In the genomic region with DNA sequence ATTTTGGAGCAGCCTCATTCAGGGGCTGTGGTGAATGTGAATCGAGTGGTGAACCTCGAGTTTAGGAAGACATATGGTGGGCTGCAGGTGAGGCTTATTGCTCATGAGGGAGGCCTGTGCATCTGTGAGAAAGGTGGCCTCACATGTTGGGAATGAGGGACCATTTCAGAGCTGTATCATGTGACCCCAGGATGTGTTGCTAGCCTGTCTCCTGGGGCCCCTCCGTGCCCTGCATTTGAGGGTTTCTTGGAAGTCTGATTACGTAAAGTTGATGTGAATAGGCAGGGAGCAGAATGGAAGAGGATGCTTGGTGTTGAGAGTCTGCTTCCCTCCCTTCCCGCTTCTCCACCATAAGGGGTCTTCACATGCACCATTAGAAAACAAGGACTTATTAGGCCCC, we compare ENCODE assay signal across 29 cellular contexts.
"Had no signal": no experiment of that assay in that cellular context is flagged by ENCODE, and none has a peak within 500 bp of the region (broad histone marks: within the 10 kb centered on the region; RNA-seq: fewer than 3 reads in every experiment).

No MANE protein-coding gene starts in this region.

- H3K27me3 Mint-ChIP-seq: activated CD4-positive, alpha-beta memory T cell treated with anti-CD3 and anti-CD28 coated beads for 36 hours; activated CD4-positive, alpha-beta T cell treated with anti-CD3 and anti-CD28 coated beads, Interleukin-2, amount 10 ng/mL, durations not matched to agents 24 days and 14 days; activated CD8-positive, alpha-beta memory T cell treated with anti-CD3 and anti-CD28 coated beads, Interleukin-2, amount 10 ng/mL, durations not matched to agents 7 days and 5 days; activated naive CD8-positive, alpha-beta T cell treated with anti-CD3 and anti-CD28 coated beads, Interleukin-2, amount 10 ng/mL, durations not matched to agents 7 days and 5 days had no signal

- ATAC-seq: activated CD4-positive, alpha-beta T cell treated with anti-CD3 and anti-CD28 coated beads for 36 hours; activated CD8-positive, alpha-beta memory T cell treated with anti-CD3 and anti-CD28 coated beads, Interleukin-2, amount 10 ng/mL, durations not matched to agents 7 days and 5 days; activated CD8-positive, alpha-beta T cell treated with anti-CD3 and anti-CD28 coated beads, Interleukin-2, amount 10 ng/mL, durations not matched to agents 7 days and 5 days; activated naive CD4-positive, alpha-beta T cell treated with anti-CD3 and anti-CD28 coated beads, Interleukin-2, amount 50 U/mL, for 72 hours; foreskin keratinocyte; gastrocnemius medialis had no signal

- H3K4me1 Mint-ChIP-seq: activated CD4-positive, alpha-beta T cell treated with anti-CD3 and anti-CD28 coated beads for 36 hours; activated CD4-positive, alpha-beta T cell treated with anti-CD3 and anti-CD28 coated beads, Interleukin-2, amount 10 ng/mL, durations not matched to agents 24 days and 14 days; activated CD8-positive, alpha-beta memory T cell treated with anti-CD3 and anti-CD28 coated beads, Interleukin-2, amount 10 ng/mL, durations not matched to agents 7 days and 5 days; activated naive CD8-positive, alpha-beta T cell treated with anti-CD3 and anti-CD28 coated beads, Interleukin-2, amount 10 ng/mL, durations not matched to agents 7 days and 5 days; endodermal cell had no signal

- H3K27ac Mint-ChIP-seq: activated CD4-positive, alpha-beta memory T cell treated with anti-CD3 and anti-CD28 coated beads for 36 hours; activated CD4-positive, alpha-beta T cell treated with anti-CD3 and anti-CD28 coated beads for 36 hours; activated CD4-positive, alpha-beta T cell treated with anti-CD3 and anti-CD28 coated beads, Interleukin-2, amount 10 ng/mL, durations not matched to agents 24 days and 14 days; activated CD8-positive, alpha-beta memory T cell treated with anti-CD3 and anti-CD28 coated beads, Interleukin-2, amount 10 ng/mL, durations not matched to agents 7 days and 5 days; activated CD8-positive, alpha-beta T cell treated with anti-CD3 and anti-CD28 coated beads, Interleukin-2, amount 10 ng/mL, durations not matched to agents 7 days and 5 days; activated naive CD4-positive, alpha-beta T cell treated with anti-CD3 and anti-CD28 coated beads for 36 hours; activated naive CD4-positive, alpha-beta T cell treated with anti-CD3 and anti-CD28 coated beads, Interleukin-2, amount 50 U/mL, for 72 hours; activated naive CD8-positive, alpha-beta T cell treated with anti-CD3 and anti-CD28 coated beads, Interleukin-2, amount 10 ng/mL, durations not matched to agents 7 days and 5 days; activated T-helper 1 cell treated with anti-CD3 and anti-CD28 coated beads, Interleukin-12 subunit alpha, Interleukin-12 subunit beta, Interleukin-2, Interleukin-4 antibody, amounts not matched to agents 30 ng/mL and 10 ng/mL and 1 ng/mL, durations not matched to agents 14 hours and 24 hours and 36 hours; activated T-helper 2 cell treated with anti-CD3 and anti-CD28 coated beads, Interferon-gamma antibody, Interleukin-2, Interleukin-4, amounts not matched to agents 10 μg/mL and 5 μg/mL and 100 μg/mL, durations not matched to agents 14 hours and 24 hours and 36 hours; endodermal cell had no signal

- DNase-seq: activated CD4-positive, alpha-beta memory T cell treated with anti-CD3 and anti-CD28 coated beads for 36 hours; activated CD4-positive, alpha-beta T cell treated with anti-CD3 and anti-CD28 coated beads for 36 hours; activated CD4-positive, alpha-beta T cell treated with anti-CD3 and anti-CD28 coated beads, Interleukin-2, amount 10 ng/mL, durations not matched to agents 24 days and 14 days; activated CD4-positive, CD25-positive, alpha-beta regulatory T cell; activated CD4-positive, CD25-positive, alpha-beta regulatory T cell treated with anti-CD3 and anti-CD28 coated beads, Interleukin-2, amount 50 U/mL, for 72 hours; activated CD8-positive, alpha-beta memory T cell treated with anti-CD3 and anti-CD28 coated beads, Interleukin-2, amount 10 ng/mL, durations not matched to agents 7 days and 5 days; activated CD8-positive, alpha-beta memory T cell treated with anti-CD3 and anti-CD28 coated beads, Interleukin-2, amount 50 U/mL, for 4 hours; activated CD8-positive, alpha-beta T cell treated with anti-CD3 and anti-CD28 coated beads, Interleukin-2, amount 10 ng/mL, durations not matched to agents 7 days and 5 days; activated effector memory CD4-positive, alpha-beta T cell treated with anti-CD3 and anti-CD28 coated beads, Interleukin-2, amount 50 U/mL, for 16 hours; activated naive CD4-positive, alpha-beta T cell treated with anti-CD3 and anti-CD28 coated beads for 36 hours; activated naive CD8-positive, alpha-beta T cell treated with anti-CD3 and anti-CD28 coated beads, Interleukin-2, amount 10 ng/mL, durations not matched to agents 7 days and 5 days; activated T-cell treated with anti-CD3 and anti-CD28 coated beads, Interleukin-2, amount 50 U/mL, for 1 hour; activated T-cell treated with anti-CD3 and anti-CD28 coated beads, Interleukin-2, amount 50 U/mL, for 48 hours; central memory CD4-positive, alpha-beta T cell; cerebellar nuclear complex; colonic mucosa; effector memory CD4-positive, alpha-beta T cell; endodermal cell; erythroblast; foreskin keratinocyte; gastrocnemius medialis; glutamatergic neuron; heart left ventricle; T-helper 1 cell; T-helper 2 cell had no signal

- H3K36me3 Mint-ChIP-seq: activated CD4-positive, alpha-beta memory T cell treated with anti-CD3 and anti-CD28 coated beads for 36 hours; activated CD8-positive, alpha-beta memory T cell treated with anti-CD3 and anti-CD28 coated beads, Interleukin-2, amount 10 ng/mL, durations not matched to agents 7 days and 5 days; activated naive CD4-positive, alpha-beta T cell treated with anti-CD3 and anti-CD28 coated beads, Interleukin-2, amount 50 U/mL, for 72 hours; activated naive CD8-positive, alpha-beta T cell treated with anti-CD3 and anti-CD28 coated beads, Interleukin-2, amount 10 ng/mL, durations not matched to agents 7 days and 5 days; brain had no signal

- H3K4me3 Mint-ChIP-seq: activated CD4-positive, alpha-beta memory T cell treated with anti-CD3 and anti-CD28 coated beads for 36 hours; activated CD4-positive, alpha-beta T cell treated with anti-CD3 and anti-CD28 coated beads for 36 hours; activated CD4-positive, alpha-beta T cell treated with anti-CD3 and anti-CD28 coated beads, Interleukin-2, amount 10 ng/mL, durations not matched to agents 24 days and 14 days; activated CD8-positive, alpha-beta memory T cell treated with anti-CD3 and anti-CD28 coated beads, Interleukin-2, amount 10 ng/mL, durations not matched to agents 7 days and 5 days; activated CD8-positive, alpha-beta T cell treated with anti-CD3 and anti-CD28 coated beads, Interleukin-2, amount 10 ng/mL, durations not matched to agents 7 days and 5 days; activated naive CD4-positive, alpha-beta T cell treated with anti-CD3 and anti-CD28 coated beads for 36 hours; activated naive CD8-positive, alpha-beta T cell treated with anti-CD3 and anti-CD28 coated beads, Interleukin-2, amount 10 ng/mL, durations not matched to agents 7 days and 5 days; activated T-helper 1 cell treated with anti-CD3 and anti-CD28 coated beads, Interleukin-12 subunit alpha, Interleukin-12 subunit beta, Interleukin-2, Interleukin-4 antibody, amounts not matched to agents 30 ng/mL and 10 ng/mL and 1 ng/mL, durations not matched to agents 14 hours and 24 hours and 36 hours; brain; endodermal cell had no signal

- H3K9me3 Mint-ChIP-seq: activated CD4-positive, alpha-beta memory T cell treated with anti-CD3 and anti-CD28 coated beads for 36 hours; activated CD4-positive, alpha-beta T cell treated with anti-CD3 and anti-CD28 coated beads, Interleukin-2, amount 10 ng/mL, durations not matched to agents 24 days and 14 days; activated naive CD4-positive, alpha-beta T cell treated with anti-CD3 and anti-CD28 coated beads for 36 hours; activated naive CD4-positive, alpha-beta T cell treated with anti-CD3 and anti-CD28 coated beads, Interleukin-2, amount 50 U/mL, for 72 hours; activated naive CD8-positive, alpha-beta T cell treated with anti-CD3 and anti-CD28 coated beads, Interleukin-2, amount 10 ng/mL, durations not matched to agents 7 days and 5 days; activated T-helper 1 cell treated with anti-CD3 and anti-CD28 coated beads, Interleukin-12 subunit alpha, Interleukin-12 subunit beta, Interleukin-2, Interleukin-4 antibody, amounts not matched to agents 30 ng/mL and 10 ng/mL and 1 ng/mL, durations not matched to agents 14 hours and 24 hours and 36 hours; activated T-helper 2 cell treated with anti-CD3 and anti-CD28 coated beads, Interferon-gamma antibody, Interleukin-2, Interleukin-4, amounts not matched to agents 10 μg/mL and 5 μg/mL and 100 μg/mL, durations not matched to agents 14 hours and 24 hours and 36 hours; brain; endodermal cell had no signal
